In the genomic region with DNA sequence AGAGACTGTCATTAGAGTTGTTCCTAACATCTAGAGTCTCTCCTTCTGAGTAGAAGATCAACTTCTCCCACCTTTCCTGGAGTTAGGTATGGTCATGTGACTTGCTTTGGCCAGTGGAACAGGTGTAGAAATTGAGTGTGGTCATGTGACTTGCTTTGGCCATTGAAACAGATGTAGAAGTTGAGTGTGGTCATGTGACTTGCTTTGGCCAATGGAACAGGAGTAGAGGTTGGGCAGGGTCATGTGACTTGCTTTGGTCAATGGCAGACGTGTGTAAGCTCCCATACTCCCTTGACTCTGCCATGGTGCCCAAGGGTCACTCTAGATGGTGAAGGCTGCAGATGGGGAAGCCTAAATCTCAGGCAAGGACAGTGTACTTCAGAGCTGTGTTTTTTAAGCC, we compare ENCODE assay signal across 27 cellular contexts.
"Had no signal": no experiment of that assay in that cellular context is flagged by ENCODE, and none has a peak within 500 bp of the region (broad histone marks: within the 10 kb centered on the region; RNA-seq: fewer than 3 reads in every experiment).

No MANE protein-coding gene starts in this region.

- H3K27me3 ChIP-seq: cardiac muscle cell had no signal

- FAIRE-seq: astrocyte, TTC549 had no signal

- H3K27ac ChIP-seq: cardiac muscle cell, SK-N-MC had no signal

- H3K27ac Mint-ChIP-seq: activated CD4-positive, alpha-beta memory T cell treated with anti-CD3 and anti-CD28 coated beads for 36 hours; activated CD4-positive, alpha-beta T cell treated with anti-CD3 and anti-CD28 coated beads, Interleukin-2, amount 10 ng/mL, durations not matched to agents 7 days and 5 days; activated naive CD8-positive, alpha-beta T cell; activated T-helper 17 cell treated with anti-CD3 and anti-CD28 coated beads, Interleukin-2, amount 50 U/mL, for 72 hours; T-cell had no signal

- ATAC-seq: activated T-cell treated with anti-CD3 and anti-CD28 coated beads, Interleukin-2, amount 50 U/mL, for 4 hours; activated T-helper 17 cell treated with anti-CD3 and anti-CD28 coated beads, Interleukin-2, amount 50 U/mL, for 72 hours; Panc1; Right ventricle myocardium inferior; T-cell had no signal

- H3K36me3 Mint-ChIP-seq: activated CD4-positive, alpha-beta memory T cell treated with anti-CD3 and anti-CD28 coated beads for 36 hours; activated naive CD8-positive, alpha-beta T cell; brain had no signal

- DNase-seq: activated CD4-positive, alpha-beta memory T cell treated with anti-CD3 and anti-CD28 coated beads for 36 hours; activated CD4-positive, alpha-beta T cell treated with anti-CD3 and anti-CD28 coated beads, Interleukin-2, amount 10 ng/mL, durations not matched to agents 7 days and 5 days; activated CD4-positive, CD25-positive, alpha-beta regulatory T cell; activated CD8-positive, alpha-beta memory T cell treated with anti-CD3 and anti-CD28 coated beads for 24 hours; activated gamma-delta T cell; activated naive CD4-positive, alpha-beta T cell treated with anti-CD3 and anti-CD28 coated beads for 36 hours; activated T-cell treated with anti-CD3 and anti-CD28 coated beads, Interleukin-2, amount 50 U/mL, for 4 hours; amygdala; Kasumi-1; NCI-H1092; NCI-H1417; NCI-H1930; NCI-H524; OCI-M1; RPMI8226; T-cell; T-helper 2 cell; T1000 had no signal

- H3K4me3 ChIP-seq: cardiac muscle cell, SK-N-MC had no signal

- H3K4me3 Mint-ChIP-seq: activated CD4-positive, alpha-beta memory T cell treated with anti-CD3 and anti-CD28 coated beads for 36 hours; activated CD4-positive, alpha-beta T cell treated with anti-CD3 and anti-CD28 coated beads, Interleukin-2, amount 10 ng/mL, durations not matched to agents 7 days and 5 days; activated naive CD4-positive, alpha-beta T cell treated with anti-CD3 and anti-CD28 coated beads for 36 hours; activated naive CD8-positive, alpha-beta T cell; activated T-cell treated with anti-CD3 and anti-CD28 coated beads, Interleukin-2, amount 50 U/mL, for 4 hours; activated T-helper 17 cell treated with anti-CD3 and anti-CD28 coated beads, Interleukin-2, amount 50 U/mL, for 72 hours; brain; T-cell had no signal

- H3K9me3 Mint-ChIP-seq: activated CD4-positive, alpha-beta memory T cell treated with anti-CD3 and anti-CD28 coated beads for 36 hours; activated naive CD4-positive, alpha-beta T cell treated with anti-CD3 and anti-CD28 coated beads for 36 hours; activated T-cell treated with anti-CD3 and anti-CD28 coated beads, Interleukin-2, amount 50 U/mL, for 4 hours; activated T-helper 17 cell treated with anti-CD3 and anti-CD28 coated beads, Interleukin-2, amount 50 U/mL, for 72 hours; T-cell had no signal

- H3K36me3 ChIP-seq: cardiac muscle cell had no signal

- H3K4me1 Mint-ChIP-seq: activated CD4-positive, alpha-beta T cell treated with anti-CD3 and anti-CD28 coated beads, Interleukin-2, amount 10 ng/mL, durations not matched to agents 7 days and 5 days had no signal
